In the genomic region with DNA sequence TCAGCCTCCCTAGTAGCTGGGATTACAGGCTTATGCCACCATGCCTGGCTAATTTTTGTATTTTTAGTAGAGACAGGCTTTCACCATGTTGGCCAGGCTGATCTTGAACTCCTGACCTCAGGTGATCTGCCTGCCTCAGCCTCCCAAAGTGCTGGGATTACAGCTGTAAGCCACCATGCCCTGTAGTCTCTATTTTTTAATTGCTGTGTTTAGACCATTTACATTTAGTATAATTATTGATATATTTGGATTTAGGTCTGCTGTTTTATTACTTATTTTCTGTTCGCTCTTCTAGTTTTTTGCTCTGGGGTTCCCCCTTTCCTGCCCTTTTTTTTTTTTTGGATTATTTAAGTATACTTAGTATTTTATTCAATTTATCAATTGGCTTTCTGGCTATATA, we compare ENCODE assay signal across 1 cellular context. TPM values are rescaled to one million over a fixed set of nuclear protein-coding genes. Genes with fewer than 3 reads are reported as not detected.
"Had no signal": no experiment of that assay in that cellular context is flagged by ENCODE, and none has a peak within 500 bp of the region (broad histone marks: within the 10 kb centered on the region; RNA-seq: fewer than 3 reads in every experiment).

No MANE protein-coding gene starts in this region.

RNA-seq across cellular contexts. Expression of gene PTPN3, which starts 46.8 kb away (rescaled TPM):
- total RNA-seq: activated naive CD8-positive, alpha-beta T cell treated with anti-CD3 and anti-CD28 coated beads, Interleukin-2, amount 10 ng/mL, durations not matched to agents 7 days and 5 days had no signal
